In the genomic region with DNA sequence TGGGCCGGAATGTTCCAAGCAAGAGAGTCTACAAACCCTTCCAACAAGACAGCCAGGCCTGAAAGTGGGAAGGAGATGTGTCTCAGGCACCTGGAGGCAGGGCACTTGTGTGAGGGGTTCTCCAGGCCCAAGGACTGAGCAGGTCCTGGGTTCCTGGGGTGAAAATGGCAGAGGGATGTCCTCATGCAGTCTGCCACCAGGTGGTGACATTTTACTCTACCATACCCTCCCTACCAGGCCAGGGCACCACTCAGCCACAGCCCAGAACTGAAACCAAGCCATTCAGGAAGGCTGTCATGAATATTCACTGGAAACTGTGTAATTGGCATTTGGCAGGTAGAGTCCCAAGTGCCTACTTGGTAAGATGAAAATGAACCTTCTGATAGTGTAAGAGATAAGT, we compare ENCODE assay signal across 8 cellular contexts.
DNase-seq lines count a peak whose midpoint lies in the region; ATAC-seq and TF ChIP-seq lines count a peak whose summit lies in the region.

No MANE protein-coding gene starts in this region.

- DNase-seq in DND-41 (peak; percentile 56), SHP77 (lab: John Stamatoyannopoulos, UW) (peak; percentile 12 to 16), amniotic epithelial cell (ENCODE audit: low read depth) (peak; percentile 13), iPS-NIHi11 (ENCODE audit: low spot score) (peak; percentile 75)
- peak; percentile 34 to 43 for DNase-seq in stimulated activated CD4-positive, alpha-beta T cell treated with anti-CD3 and anti-CD28 coated beads, Interleukin-2, amount 100 ng/mL, for 24 hours

- H3K36me3 ChIP-seq in DND-41 (ENCODE audit: insufficient read depth, low read length) (no peaks in the 10 kb centered on the region), Loucy (ENCODE audit: insufficient read depth, low read length) (no peaks in the 10 kb centered on the region)

- H3K9me2 ChIP-seq in Loucy (replicated peaks; ENCODE audit: low read depth, low read length): no peaks in the 10 kb centered on the region

- no peaks in the 10 kb centered on the region for H4K20me1 ChIP-seq in DND-41 (ENCODE audit: insufficient read depth, low read length)
- no peaks in the 10 kb centered on the region for H4K20me1 ChIP-seq in Loucy (ENCODE audit: insufficient read depth, low read length, poor library complexity, severe bottlenecking)

- no peak overlapping the region for H3K27ac ChIP-seq in DND-41 (ENCODE audit: low read length)

- H3K4me1 ChIP-seq in DND-41 (ENCODE audit: insufficient read depth, low read length) (no peaks in the 10 kb centered on the region), Loucy (ENCODE audit: insufficient read depth, low read length, poor library complexity, severe bottlenecking) (no peaks in the 10 kb centered on the region)

- ATAC-seq in DND-41 (ENCODE audit: insufficient read depth, low read depth) (peak; percentile 98), GM21737 (IDR thresholded peaks at IDR 0.05; ENCODE audit: unreplicated experiment) (peak; percentile 74), GM18517 (IDR thresholded peaks at IDR 0.05; ENCODE audit: unreplicated experiment) (no peak)

- H3K9ac ChIP-seq in DND-41 (ENCODE audit: low read depth, low read length) (no peak overlapping the region), Loucy (ENCODE audit: low read depth, low read length, poor library complexity, severe bottlenecking) (no peak overlapping the region)

- H2AFZ ChIP-seq in DND-41 (ENCODE audit: low read depth, low read length): no peak overlapping the region
- 0 out of 2 replicates have a peak overlapping the region, but pooled peaks have one; percentile 31 for H2AFZ ChIP-seq in Loucy (ENCODE audit: low read length)

- H3F3A ChIP-seq in Loucy (ENCODE audit: low read depth): no peaks in the 10 kb centered on the region

- H3K9me3 ChIP-seq in DND-41 (ENCODE audit: insufficient read depth, low read length, severe bottlenecking) (no peaks in the 10 kb centered on the region), Loucy (ENCODE audit: insufficient read depth, low read depth, low read length) (no peaks in the 10 kb centered on the region)

- H3K79me2 ChIP-seq in DND-41 (ENCODE audit: insufficient read depth, low read length) (no peaks in the 10 kb centered on the region), Loucy (ENCODE audit: insufficient read depth, low read length) (no peaks in the 10 kb centered on the region)

- TF ChIP-seq CTCF in DND-41 (IDR thresholded peaks at IDR 0.05; ENCODE audit: borderline replicate concordance, extremely low read depth, low read length, poor library complexity, severe bottlenecking) (peak; percentile 81), Loucy (conservative IDR thresholded peaks at IDR 0.05; ENCODE audit: low read length) (peak; percentile 79)

- no peak overlapping the region for H3K4me3 ChIP-seq in DND-41 (ENCODE audit: low read depth in 1 of 2, low read length in 2 of 2)
- H3K4me3 ChIP-seq in Loucy (ENCODE audit: low read length, poor library complexity, severe bottlenecking): no peak overlapping the region

- H3K27me3 ChIP-seq in DND-41 (ENCODE audit: insufficient read depth, low read length, poor library complexity) (peaks cover 17% of the 10 kb centered on the region), Loucy (ENCODE audit: insufficient read depth, low read length, poor library complexity, severe bottlenecking) (no peaks in the 10 kb centered on the region)

- no peak overlapping the region for H3K4me2 ChIP-seq in DND-41 (ENCODE audit: insufficient read depth, low read length)
- H3K4me2 ChIP-seq in Loucy (ENCODE audit: low read depth, low read length, poor library complexity, severe bottlenecking): no peak overlapping the region

Comparison
In these comparisons a context has a peak if more than half of its experiments do, and no peak if none do; other contexts are left out.
1. DNase-seq: peak in every context shown above with its lines; median percentile 75 in iPS-NIHi11; 56 in DND-41; 38 in stimulated activated CD4-positive, alpha-beta T cell treated with anti-CD3 and anti-CD28 coated beads, Interleukin-2, amount 100 ng/mL, for 24 hours; 14 in SHP77; 13 in amniotic epithelial cell.